ENCODE assay signal across 1 cellular context in the genomic region with DNA sequence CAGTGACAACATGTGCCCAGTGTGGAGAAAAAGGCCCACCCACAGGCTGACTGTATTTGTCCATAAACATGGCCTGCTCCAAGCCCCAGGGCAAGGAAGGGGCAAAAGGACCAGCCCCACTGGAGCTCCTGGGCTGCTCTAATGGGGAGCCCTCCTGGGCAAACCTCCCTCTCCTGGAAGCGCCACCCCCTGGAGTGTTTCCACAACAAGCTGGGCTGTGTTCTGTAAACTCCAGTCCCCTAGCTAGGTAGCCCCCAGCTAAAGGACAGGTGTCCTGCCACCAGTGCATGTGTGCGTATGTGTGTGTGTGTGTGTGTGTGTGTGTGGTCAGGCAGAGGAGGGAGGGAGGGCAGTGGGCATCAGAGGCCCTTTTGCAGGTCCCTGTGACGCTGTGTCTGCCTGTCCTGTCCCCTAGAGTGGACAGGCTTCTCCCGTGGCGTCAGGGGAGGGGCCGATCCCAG.
TF ChIP-seq lines count a peak whose summit lies in the region.

No MANE protein-coding gene starts in this region.

TF ChIP-seq in H1, 55 proteins besides CTCF, POLR2A, EP300 and RAD21:
- no peak for TF ChIP-seq RXRA (IDR thresholded peaks at IDR 0.05; ENCODE audit: insufficient read depth, low read depth, low read length)
- TF ChIP-seq BCL11A (IDR thresholded peaks at IDR 0.05; ENCODE audit: low read depth in 2 of 2, low read length in 2 of 2) = no peak
- TF ChIP-seq RBBP5 (IDR thresholded peaks at IDR 0.05; ENCODE audit: borderline replicate concordance, low read depth, low read length) = no peak
- TF ChIP-seq CEBPB (IDR thresholded peaks at IDR 0.05; ENCODE audit: low read depth, low read length) = no peak
- TF ChIP-seq, protein P1, sequence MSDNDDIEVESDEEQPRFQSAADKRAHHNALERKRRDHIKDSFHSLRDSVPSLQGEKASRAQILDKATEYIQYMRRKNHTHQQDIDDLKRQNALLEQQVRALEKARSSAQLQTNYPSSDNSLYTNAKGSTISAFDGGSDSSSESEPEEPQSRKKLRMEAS (IDR thresholded peaks at IDR 0.05) = no peak
- TF ChIP-seq BRCA1 (IDR thresholded peaks at IDR 0.05; ENCODE audit: low read depth, low read length) = no peak
- no peak for TF ChIP-seq NANOG (IDR thresholded peaks at IDR 0.05; ENCODE audit: insufficient read depth, low read depth, low read length, poor library complexity, severe bottlenecking)
- no peak for TF ChIP-seq SP4 (IDR thresholded peaks at IDR 0.05; ENCODE audit: low read length)
- no peak for TF ChIP-seq RFX5 (IDR thresholded peaks at IDR 0.05; ENCODE audit: borderline replicate concordance, low read depth, low read length)
- no peak for TF ChIP-seq EGR1 (IDR thresholded peaks at IDR 0.05; ENCODE audit: borderline replicate concordance, low read depth, low read length)
- no peak for TF ChIP-seq SAP30 (IDR thresholded peaks at IDR 0.05; ENCODE audit: insufficient read depth, insufficient replicate concordance, low read length)
- no peak for TF ChIP-seq HDAC2 (IDR thresholded peaks at IDR 0.05; ENCODE audit: borderline replicate concordance in 1 of 2, low read depth in 2 of 2, low read length in 2 of 2)
- TF ChIP-seq FOSL1 (IDR thresholded peaks at IDR 0.05; ENCODE audit: insufficient read depth, low read depth, low read length) = no peak
- no peak for TF ChIP-seq SIRT6 (IDR thresholded peaks at IDR 0.05; ENCODE audit: low read length)
- no peak for TF ChIP-seq GABPA (IDR thresholded peaks at IDR 0.05; ENCODE audit: borderline replicate concordance, insufficient read depth, low read length)
